Comparison of ENCODE assay signal across 8 cellular contexts in the genomic region with DNA sequence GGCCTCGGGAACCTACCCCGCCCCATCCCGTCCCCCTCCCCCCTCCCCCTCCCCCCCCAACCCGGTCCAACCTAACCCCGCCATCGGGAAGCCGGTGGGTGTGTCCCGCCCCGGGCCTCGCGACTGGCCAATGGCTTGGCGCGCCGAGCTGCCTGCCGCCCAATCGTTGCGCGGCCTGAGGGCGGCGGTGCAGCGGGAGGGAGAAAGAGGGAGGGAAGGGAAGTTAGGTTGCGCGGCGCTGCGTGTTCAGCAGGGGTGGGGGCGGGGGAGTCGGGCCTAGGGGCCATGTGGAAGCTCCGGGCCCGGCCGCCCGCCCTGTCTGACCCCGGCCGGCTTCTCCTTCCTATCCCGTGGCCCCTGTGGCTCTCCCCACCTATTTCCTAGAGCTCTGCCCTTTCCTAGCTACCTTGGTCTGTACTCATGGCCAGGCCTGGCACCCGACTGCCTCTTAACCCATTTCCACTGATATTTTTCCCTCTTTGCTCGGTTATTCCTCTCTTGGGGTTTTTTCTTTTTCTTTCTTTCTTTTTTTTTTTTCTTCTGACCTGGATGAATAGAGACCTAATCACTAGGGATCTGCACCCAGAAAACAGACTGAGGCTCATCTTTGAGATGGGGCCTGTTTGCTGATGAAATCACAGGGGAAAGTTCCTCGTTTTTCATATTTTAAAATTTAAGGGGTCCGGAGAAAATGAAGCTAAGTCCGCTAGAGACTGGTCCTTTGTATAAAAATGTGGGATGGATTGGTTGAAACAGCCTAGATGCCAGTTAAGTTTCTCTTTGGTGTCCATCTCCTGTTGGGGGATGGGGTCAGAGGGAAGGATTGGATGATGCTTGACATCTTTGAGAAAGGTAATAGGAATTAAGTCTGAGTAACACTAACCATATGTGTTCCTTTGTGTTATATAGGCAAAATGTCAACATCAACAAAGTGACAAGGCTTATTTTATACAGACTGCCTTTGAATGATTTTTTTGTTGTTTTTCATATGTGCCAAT. TPM values are rescaled to one million over a fixed set of nuclear protein-coding genes. Genes with fewer than 3 reads are reported as not detected.
DNase-seq lines count a peak whose midpoint lies in the region; ATAC-seq and TF ChIP-seq lines count a peak whose summit lies in the region.

No MANE protein-coding gene starts in this region.

- peak overlapping the region; percentile 94 for H3K4me2 ChIP-seq in OCI-LY7 (ENCODE audit: low read length)

- H2AFZ ChIP-seq in OCI-LY7 (ENCODE audit: low read length): no peak overlapping the region

- peaks cover 52% of the 10 kb centered on the region for H3K36me3 ChIP-seq in OCI-LY7 (ENCODE audit: insufficient read depth, low read length)
- H3K36me3 ChIP-seq in mucosa of descending colon (ENCODE audit: low read depth): peaks cover 7% of the 10 kb centered on the region

- POLR2A ChIA-PET in OCI-LY7 (lab: Charles Lee): interaction anchor here (0.6 to 2.7 kb wide), 8 partner anchors 8 to 446 kb away, joined by 3 to 15 read pairs (median 5); partner anchors contain the start of gene TBKBP1

- H3K4me3 ChIP-seq in OCI-LY7 (ENCODE audit: low read depth, low read length, poor library complexity, severe bottlenecking) (peak overlapping the region; percentile 81), mucosa of descending colon (peak overlapping the region; percentile 84)

- H4K20me1 ChIP-seq in OCI-LY7 (ENCODE audit: insufficient read depth, low read length): peaks cover 34% of the 10 kb centered on the region

- peak overlapping the region; percentile 92 for H3K27ac ChIP-seq in OCI-LY7 (ENCODE audit: low read depth, low read length, poor library complexity, severe bottlenecking)
- H3K27ac ChIP-seq in epithelial cell of prostate: peak overlapping the region; percentile 92

- ATAC-seq in GM21423 (IDR thresholded peaks at IDR 0.05; ENCODE audit: unreplicated experiment) (peak; percentile 46), mucosa of descending colon (peak; percentile 72)

- peaks cover 53% of the 10 kb centered on the region for H3K4me1 ChIP-seq in OCI-LY7 (ENCODE audit: insufficient read depth, low read length, poor library complexity, severe bottlenecking)
- peaks cover 20% of the 10 kb centered on the region for H3K4me1 ChIP-seq in mucosa of descending colon (ENCODE audit: low read depth)

- intact Hi-C loops in OCI-LY7 (cut with micrococcal nuclease; ENCODE audit: unreplicated experiment): no loop called here
- intact Hi-C loops in mucosa of descending colon (cut with DNase I, micrococcal nuclease): no loop called here

- no peak for TF ChIP-seq CTCF in OCI-LY7 (conservative IDR thresholded peaks at IDR 0.05; ENCODE audit: low read length)
- no peak for TF ChIP-seq CTCF in mucosa of descending colon (IDR thresholded peaks at IDR 0.05)

- no peaks in the 10 kb centered on the region for H3K9me2 ChIP-seq in OCI-LY7 (ENCODE audit: insufficient read depth, low read length)

- DNase-seq in COLO829 (ENCODE audit: low spot score) (peak; percentile 88), HuH-7.5 (ENCODE audit: low spot score) (peak; percentile 80), OCI-LY7 (ENCODE audit: low spot score) (peak; percentile 97), activated T-cell treated with anti-CD3 and anti-CD28 coated beads for 4 hours (peak; percentile 87), epithelial cell of prostate (ENCODE audit: low read depth, low spot score) (peak; percentile 81), mucosa of descending colon (peak; percentile 94 to 98 (median 97))
- peak; percentile 91 to 96 for DNase-seq in stimulated activated CD8-positive, alpha-beta memory T cell treated with anti-CD3 and anti-CD28 coated beads, Interleukin-2, amount 100 ng/mL, for 48 hours (ENCODE audit: low read depth in 2 of 2)

- H3K79me2 ChIP-seq in OCI-LY7 (ENCODE audit: insufficient read depth, low read depth, low read length): peaks cover 71% of the 10 kb centered on the region

- BruUV-seq in OCI-LY7 (replicated peaks; lab: Mats Ljungman, UMichigan): no TSS peak

- CTCF ChIA-PET in OCI-LY7 (lab: Charles Lee; ENCODE audit: unreplicated experiment): no interaction called here

- H3K9me3 ChIP-seq in OCI-LY7 (ENCODE audit: low read length) (no peaks in the 10 kb centered on the region), mucosa of descending colon (no peaks in the 10 kb centered on the region)

RNA-seq across cellular contexts. Expression of gene KPNB1, which starts 1.1 kb away (rescaled TPM):
- total RNA-seq in OCI-LY7 (2014; rRNA removed; shearing (Covaris generic)): 215 and 232 TPM in 2 replicates
- total RNA-seq in OCI-LY7 (2022): 423 and 453 TPM in 2 replicates
- 100 to 1,000 TPM; 162 to 269 (median 217) TPM for total RNA-seq in mucosa of descending colon

RNA-seq across cellular contexts. Expression of gene TBKBP1, which starts 43.1 kb away (rescaled TPM):
- 8.3 and 15.0 TPM in 2 replicates for total RNA-seq in OCI-LY7 (2014; rRNA removed; shearing (Covaris generic))
- total RNA-seq in OCI-LY7 (2022): 15.2 and 16.0 TPM in 2 replicates
- 10 to 100 TPM in 1 of 3 donors, 1 to 10 TPM in 2; 2.3 to 20.3 (median 3.2) TPM for total RNA-seq in mucosa of descending colon

Comparison
In these comparisons a context has a peak if more than half of its experiments do, and no peak if none do; other contexts are left out.
1. Peak in every context shown above with its lines: DNase-seq, ATAC-seq, H3K4me3 ChIP-seq and H3K27ac ChIP-seq.